Comparison of ENCODE assay signal across 24 cellular contexts in the genomic region with DNA sequence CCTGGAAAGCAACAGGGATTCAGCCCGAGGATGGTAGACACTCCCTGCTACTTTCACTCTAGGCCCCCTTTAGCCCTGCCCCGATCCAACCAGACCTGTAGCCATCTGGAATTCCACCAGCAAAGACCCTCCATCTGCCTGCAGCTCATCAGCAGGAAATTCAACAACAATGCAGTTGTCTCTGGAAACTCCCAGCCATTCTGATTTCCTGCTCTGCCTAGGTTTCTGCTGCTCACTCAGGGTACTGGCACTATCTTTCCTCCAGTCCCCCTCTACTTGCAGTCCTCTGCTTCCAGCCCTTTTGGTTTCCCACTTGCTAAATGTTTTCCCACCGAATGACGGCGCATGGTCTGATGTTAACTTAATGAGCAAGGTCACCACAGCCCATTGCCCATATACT. TPM values are rescaled to one million over a fixed set of nuclear protein-coding genes. Genes with fewer than 3 reads are reported as not detected.
"Had no signal": no experiment of that assay in that cellular context is flagged by ENCODE, and none has a peak within 500 bp of the region (broad histone marks: within the 10 kb centered on the region; RNA-seq: fewer than 3 reads in every experiment).

No MANE protein-coding gene starts in this region.

- H3K9me3 ChIP-seq: MG63 had no signal

- H3K27ac ChIP-seq: RWPE1 had no signal

- H3K36me3 ChIP-seq: MG63 had no signal

- ATAC-seq: HepG2, Panc1, PC-3 had no signal

- DNase-seq: IMR-90; Karpas-422; KG1; MG63; NCI-H1092; NCI-H1105 treated with DMSO at 0.1 percent for 48 hours; NCI-H1417 treated with DMSO at 0.1 percent for 48 hours; NCI-H146; NCI-H1694 treated with DMSO at 0.1 percent for 48 hours; NCI-H1930; NCI-H2081; NCI-H2107; NCI-H2227 treated with DMSO at 0.1 percent for 48 hours; NCI-H524; NCI-H526 treated with DMSO at 0.1 percent for 48 hours; NCI-H748 treated with DMSO at 0.1 percent for 48 hours; NK-92 treated with Interleukin-12 subunit alpha and Interleukin-12 subunit beta, amount 100 ng/mL, for 24 hours; PC-3; SHP77; SW 1271 had no signal

- H3K4me3 ChIP-seq: MG63 had no signal

RNA-seq across cellular contexts. Expression of a gene that starts 22.1 kb away (rescaled TPM):
- total RNA-seq: IMR-90, SK-MEL-5 had no signal
